In genomic region chr10:43667317-43667731, GRCh38 we compare ENCODE assay signal across 9 cellular contexts. TPM values are rescaled to one million over a fixed set of nuclear protein-coding genes. Genes with fewer than 3 reads are reported as not detected.
A peak's percentile ranks its signal among the peaks of the same experiment; 100 is the strongest.
DNase-seq lines count a peak whose midpoint lies in the region; ATAC-seq and TF ChIP-seq lines count a peak whose summit lies in the region.
"Had no signal": no experiment of that assay in that cellular context is flagged by ENCODE, and none has a peak within 500 bp of the region (broad histone marks: within the 10 kb centered on the region; RNA-seq: fewer than 3 reads in every experiment).

No MANE protein-coding gene starts in this region.

- H3K9me3 ChIP-seq in mucosa of descending colon: no peaks in the 10 kb centered on the region

- TF ChIP-seq CTCF in epithelial cell of esophagus (IDR thresholded peaks at IDR 0.05; ENCODE audit: insufficient read depth, low read depth, low read length, missing control alignments) (peak; percentile 15), mucosa of descending colon (IDR thresholded peaks at IDR 0.05) (no peak)

- H3K36me3 ChIP-seq in H7 (replicated peaks; ENCODE audit: control insufficient read depth, insufficient read depth, low read length): no peaks in the 10 kb centered on the region
- no peaks in the 10 kb centered on the region for H3K36me3 ChIP-seq in mucosa of descending colon (ENCODE audit: low read depth)

- peaks cover 4% of the 10 kb centered on the region for H3K4me1 ChIP-seq in mucosa of descending colon (ENCODE audit: low read depth)

- ATAC-seq in mucosa of descending colon: peak; percentile 39
- no peak for ATAC-seq in GM19395 (IDR thresholded peaks at IDR 0.05; ENCODE audit: unreplicated experiment)
- no peak for ATAC-seq in HG02571 (IDR thresholded peaks at IDR 0.05; ENCODE audit: unreplicated experiment)

- H3K27me3 ChIP-seq in H7 (ENCODE audit: control insufficient read depth, insufficient read depth, low read length): peaks cover 7% of the 10 kb centered on the region

- DNase-seq in AG08395 (ENCODE audit: low spot score): peak; percentile 44
- DNase-seq in H7: peak; percentile 87
- DNase-seq in epithelial cell of esophagus (ENCODE audit: low read depth): no peak
- peak in 1 of 3 donors; percentile 16 for DNase-seq in mucosa of descending colon
- no peak for DNase-seq in DMS153 (lab: John Stamatoyannopoulos, UW)
- no peak for DNase-seq in SKM-1 treated with dmso at 0.1 percent for 144 hours (lab: John Stamatoyannopoulos, UW; ENCODE audit: unreplicated experiment)
- DNase-seq: naive B cell had no signal

- intact Hi-C loops in mucosa of descending colon (cut with DNase I, micrococcal nuclease): no loop called here

- H3K4me3 ChIP-seq in H7 (ENCODE audit: insufficient read depth, low read depth, low read length) (peak overlapping the region; percentile 39; the same call in 1 of the 2 replicates), epithelial cell of esophagus (ENCODE audit: low read length) (no peak overlapping the region), mucosa of descending colon (no peak overlapping the region)

RNA-seq across cellular contexts. Expression of gene ZNF32, which starts 18.6 kb away (rescaled TPM):
- total RNA-seq in H7 (2014; rRNA removed; shearing (Covaris generic)): 24.8 and 27.5 TPM in 2 replicates
- total RNA-seq in mucosa of descending colon: 10 to 100 TPM; 10.6 to 46.5 (median 14.8) TPM

Comparison
In these comparisons a context has a peak if more than half of its experiments do, and no peak if none do; other contexts are left out.
1. DNase-seq: peak in AG08395 (single experiment) and H7 (single experiment); none in epithelial cell of esophagus (single experiment), DMS153 (single experiment) and SKM-1 treated with dmso at 0.1 percent for 144 hours (single experiment).